Comparison of ENCODE assay signal across 8 cellular contexts in genomic region chr19:36972594-36972993, GRCh38. TPM values are rescaled to one million over a fixed set of nuclear protein-coding genes. Genes with fewer than 3 reads are reported as not detected.
DNase-seq lines count a peak whose midpoint lies in the region; ATAC-seq, FAIRE-seq and TF ChIP-seq lines count a peak whose summit lies in the region.

No MANE protein-coding gene starts in this region.

- no peaks in the 10 kb centered on the region for H3K9me3 ChIP-seq in gastrocnemius medialis

- H3K4me3 ChIP-seq in GM08714 (ENCODE audit: low read length) = peak overlapping the region; percentile 65; the same call in 1 of the 2 replicates
- H3K4me3 ChIP-seq in gastrocnemius medialis = peak overlapping the region; percentile 61 to 82 (median 70)

- TF ChIP-seq CTCF in foreskin keratinocyte (conservative IDR thresholded peaks at IDR 0.05) (no peak), gastrocnemius medialis (IDR thresholded peaks at IDR 0.05 in 4 of 5, conservative IDR thresholded peaks at IDR 0.05 in 1 of 5) (no peak)

- POLR2A ChIA-PET in activated CD4-positive, alpha-beta memory T cell treated with anti-CD3 and anti-CD28 coated beads for 36 hours (lab: Charles Lee) = interaction anchor here (0.8 kb wide), 1 partner anchor 135 kb away, joined by 3 read pairs; no protein-coding TSS in a partner anchor

- FAIRE-seq in GM19239 (lab: Jason Lieb, UNC) = no peak

- H3K9me3 Mint-ChIP-seq in activated CD4-positive, alpha-beta memory T cell treated with anti-CD3 and anti-CD28 coated beads for 36 hours = peaks cover 4% of the 10 kb centered on the region

- H3K36me3 ChIP-seq in gastrocnemius medialis = no peaks in the 10 kb centered on the region

- DNase-seq in activated CD4-positive, alpha-beta memory T cell treated with anti-CD3 and anti-CD28 coated beads for 36 hours = no peak
- DNase-seq in foreskin keratinocyte (no peak), gastrocnemius medialis (no peak), NCI-H526 treated with DMSO at 0.1 percent for 48 hours (lab: John Stamatoyannopoulos, UW) (no peak), GM19239 (ENCODE audit: insufficient read length, low spot score) (no peak), HUDEP-2 (lab: John Stamatoyannopoulos, UW; ENCODE audit: unreplicated experiment in 76 of 76) (no peak)

- H3K4me1 Mint-ChIP-seq in activated CD4-positive, alpha-beta memory T cell treated with anti-CD3 and anti-CD28 coated beads for 36 hours (ENCODE audit: low read depth) = peaks cover 7% of the 10 kb centered on the region

- H3K27ac ChIP-seq in foreskin keratinocyte (no peak overlapping the region), gastrocnemius medialis (peak overlapping the region; percentile 52 to 82 (median 70))

- CTCF ChIA-PET in activated CD4-positive, alpha-beta memory T cell treated with anti-CD3 and anti-CD28 coated beads for 36 hours (lab: Charles Lee) = interaction anchor here (0.7 to 1.2 kb wide), 11 partner anchors 8 to 621 kb away, joined by 3 to 6 read pairs (median 3); partner anchors contain the start of genes ZNF345, ZNF383, ZNF570 and ZNF793

- H3K27me3 Mint-ChIP-seq in activated CD4-positive, alpha-beta memory T cell treated with anti-CD3 and anti-CD28 coated beads for 36 hours = no peaks in the 10 kb centered on the region

- no peak for TF ChIP-seq POLR2A in gastrocnemius medialis (IDR thresholded peaks at IDR 0.05)

- peak overlapping the region; percentile 89 for H3K4me3 Mint-ChIP-seq in activated CD4-positive, alpha-beta memory T cell treated with anti-CD3 and anti-CD28 coated beads for 36 hours

- no peaks in the 10 kb centered on the region for H3K27me3 ChIP-seq in foreskin keratinocyte
- H3K27me3 ChIP-seq in gastrocnemius medialis = peaks cover 0 to 5% (median 0%) of the 10 kb centered on the region in 3 donors

- peaks cover 16% of the 10 kb centered on the region for H3K36me3 Mint-ChIP-seq in activated CD4-positive, alpha-beta memory T cell treated with anti-CD3 and anti-CD28 coated beads for 36 hours

- in situ Hi-C loops in gastrocnemius medialis (cut with MboI; ENCODE audit: low sequenced_read_pairs in 4 of 4) = no loop called here

- peak; percentile 10 for ATAC-seq in foreskin keratinocyte
- ATAC-seq in gastrocnemius medialis = no peak
- ATAC-seq in HG02852 (IDR thresholded peaks at IDR 0.05; ENCODE audit: unreplicated experiment) = no peak

- H3K4me1 ChIP-seq in foreskin keratinocyte (no peaks in the 10 kb centered on the region), gastrocnemius medialis (peaks cover 3 to 7% of the 10 kb centered on the region in 2 donors)

- intact Hi-C loops in activated CD4-positive, alpha-beta memory T cell treated with anti-CD3 and anti-CD28 coated beads for 36 hours (cut with micrococcal nuclease) = loop anchor here (2.0 to 5.0 kb wide), 6 partner anchors 106 to 622 kb away; partner anchors contain the start of genes ZNF420, ZNF527, ZNF540 and ZNF571
- intact Hi-C loops in gastrocnemius medialis (cut with DNase I; ENCODE audit: low total_unique reads) = loop anchor here (2.0 to 5.0 kb wide), 2 partner anchors 56 to 495 kb away; partner anchors contain the start of genes ZNF568, ZNF569, ZNF570 and ZNF829

- no peak overlapping the region for H3K27ac Mint-ChIP-seq in activated CD4-positive, alpha-beta memory T cell treated with anti-CD3 and anti-CD28 coated beads for 36 hours

RNA-seq across cellular contexts. Expression of gene ZNF568, which starts 56.5 kb away (rescaled TPM):
- total RNA-seq in activated CD4-positive, alpha-beta memory T cell treated with anti-CD3 and anti-CD28 coated beads for 36 hours = 1 to 10 TPM; 4.8 to 6.3 TPM
- 5.1 and 6.2 TPM in 2 replicates for total RNA-seq in foreskin keratinocyte
- polyA plus RNA-seq in foreskin keratinocyte = 2.1 and 2.7 TPM in 2 replicates
- 10 to 100 TPM in 1 of 4 donors, 1 to 10 TPM in 3; 3.0 to 10.2 (median 5.4) TPM for total RNA-seq in gastrocnemius medialis

RNA-seq across cellular contexts. Expression of gene ZNF829, which starts 56.5 kb away (rescaled TPM):
- 1 to 10 TPM; 3.8 to 4.3 TPM for total RNA-seq in activated CD4-positive, alpha-beta memory T cell treated with anti-CD3 and anti-CD28 coated beads for 36 hours
- total RNA-seq in foreskin keratinocyte = 3.5 and 4.1 TPM in 2 replicates
- 0.85 and 1.1 TPM in 2 replicates for polyA plus RNA-seq in foreskin keratinocyte
- total RNA-seq in gastrocnemius medialis = 1 to 10 TPM in 2 of 4 donors, under 1 TPM in 2; 0.97 to 1.5 (median 1.2) TPM
